In genomic region chr11:1570531-1570895, GRCh38 we compare ENCODE assay signal across 1 cellular context.
TF ChIP-seq lines count a peak whose summit lies in the region.

No MANE protein-coding gene starts in this region.

TF ChIP-seq in SK-N-SH, 30 proteins besides CTCF, POLR2A, EP300 and RAD21 (continued from another document):
- TF ChIP-seq USF1 (IDR thresholded peaks at IDR 0.05; ENCODE audit: borderline replicate concordance, low read depth): peak; percentile 58; the same call in 1 of the 2 replicates
- TF ChIP-seq GATA2 (CRISPR knock-in tag; IDR thresholded peaks at IDR 0.05): no peak
- TF ChIP-seq USF2 (IDR thresholded peaks at IDR 0.05; ENCODE audit: borderline replicate concordance, low read depth, low read length): no peak
- no peak for TF ChIP-seq GABPA (IDR thresholded peaks at IDR 0.05; ENCODE audit: low read depth)
- TF ChIP-seq MXI1 (IDR thresholded peaks at IDR 0.05; ENCODE audit: low read depth, low read length): no peak
- no peak for TF ChIP-seq JUND (IDR thresholded peaks at IDR 0.05)
- no peak for TF ChIP-seq SMC3 (IDR thresholded peaks at IDR 0.05; ENCODE audit: low read depth, low read length)
- TF ChIP-seq RCOR1 (IDR thresholded peaks at IDR 0.05; ENCODE audit: low read length): peak; percentile 48; the same call in 1 of the 2 replicates
- no peak for TF ChIP-seq MEF2A (IDR thresholded peaks at IDR 0.05; ENCODE audit: borderline replicate concordance, low read depth)
- TF ChIP-seq ZBTB33 (IDR thresholded peaks at IDR 0.05; ENCODE audit: borderline replicate concordance, low read depth): no peak
TF ChIP-seq in SK-N-SH: peak in this region for 2.
